ENCODE assay signal across 21 cellular contexts in genomic region chr12:100337727-100338126, GRCh38. TPM values are rescaled to one million over a fixed set of nuclear protein-coding genes. Genes with fewer than 3 reads are reported as not detected.
"Had no signal": no experiment of that assay in that cellular context is flagged by ENCODE, and none has a peak within 500 bp of the region (broad histone marks: within the 10 kb centered on the region; RNA-seq: fewer than 3 reads in every experiment).

No MANE protein-coding gene starts in this region.

- H3K9me3 ChIP-seq: psoas muscle had no signal

- DNase-seq: activated CD4-positive, alpha-beta memory T cell treated with anti-CD3 and anti-CD28 coated beads, Interleukin-2, amount 10 ng/mL, durations not matched to agents 7 days and 5 days; activated CD4-positive, alpha-beta T cell treated with anti-CD3 and anti-CD28 coated beads for 48 hours; activated CD4-positive, CD25-positive, alpha-beta regulatory T cell; activated CD8-positive, alpha-beta memory T cell treated with anti-CD3 and anti-CD28 coated beads, Interleukin-2, amount 10 ng/mL, durations not matched to agents 7 days and 5 days; activated naive CD4-positive, alpha-beta T cell; activated naive CD8-positive, alpha-beta T cell treated with anti-CD3 and anti-CD28 coated beads for 36 hours; amniotic stem cell; endodermal cell; foreskin fibroblast; naive B cell; psoas muscle; right cardiac atrium; stimulated activated naive CD8-positive, alpha-beta T cell treated with anti-CD3 and anti-CD28 coated beads, Interleukin-15, Interleukin-2, amounts not matched to agents 100 U/mL and 50 U/mL, for 24 hours; T-cell; trophoblast cell had no signal

- H3K27ac ChIP-seq: epithelial cell of prostate, psoas muscle, skin epidermis had no signal

- H3K4me1 ChIP-seq: psoas muscle had no signal

- H3K4me3 ChIP-seq: psoas muscle, skin epidermis had no signal

- ATAC-seq: activated CD8-positive, alpha-beta memory T cell treated with anti-CD3 and anti-CD28 coated beads, Interleukin-2, amount 10 ng/mL, durations not matched to agents 7 days and 5 days; psoas muscle; right cardiac atrium; stimulated activated naive CD8-positive, alpha-beta T cell treated with anti-CD3 and anti-CD28 coated beads, Interleukin-15, Interleukin-2, amounts not matched to agents 100 U/mL and 50 U/mL, for 24 hours; T-cell had no signal

RNA-seq across cellular contexts. Expression of gene SLC17A8, which starts 19.1 kb away (rescaled TPM):
- total RNA-seq: activated CD4-positive, alpha-beta memory T cell treated with anti-CD3 and anti-CD28 coated beads, Interleukin-2, amount 10 ng/mL, durations not matched to agents 7 days and 5 days; activated CD8-positive, alpha-beta memory T cell treated with anti-CD3 and anti-CD28 coated beads, Interleukin-2, amount 10 ng/mL, durations not matched to agents 7 days and 5 days; activated naive CD8-positive, alpha-beta T cell treated with anti-CD3 and anti-CD28 coated beads for 36 hours; cardiac septum; glomerular endothelial cell; neural crest cell; omental fat pad; psoas muscle; T-cell had no signal
